In genomic region chr20:37353285-37353849, GRCh38 we compare ENCODE assay signal across 12 cellular contexts.
"Had no signal": no experiment of that assay in that cellular context is flagged by ENCODE, and none has a peak within 500 bp of the region (broad histone marks: within the 10 kb centered on the region; RNA-seq: fewer than 3 reads in every experiment).

No MANE protein-coding gene starts in this region.

- H3K36me3 ChIP-seq: gastrocnemius medialis had no signal

- H3K27me3 ChIP-seq: gastrocnemius medialis, stomach, upper lobe of left lung had no signal

- DNase-seq: activated CD4-positive, alpha-beta T cell treated with anti-CD3 and anti-CD28 coated beads for 36 hours; activated CD4-positive, alpha-beta T cell treated with anti-CD3 and anti-CD28 coated beads, Interleukin-2, amount 50 U/mL, for 48 hours; activated naive CD4-positive, alpha-beta T cell treated with anti-CD3 and anti-CD28 coated beads for 36 hours; gastrocnemius medialis; head of caudate nucleus; kidney; midbrain; nucleus accumbens; stomach had no signal

- H3K4me3 ChIP-seq: gastrocnemius medialis, stomach, upper lobe of left lung had no signal

- H3K27ac ChIP-seq: gastrocnemius medialis, upper lobe of left lung had no signal

- ATAC-seq: activated CD4-positive, alpha-beta T cell treated with anti-CD3 and anti-CD28 coated beads for 36 hours; activated T-helper 17 cell treated with anti-CD3 and anti-CD28 coated beads, Interleukin-2, amount 50 U/mL, for 72 hours; gastrocnemius medialis; left lobe of liver had no signal

- H3K9me3 ChIP-seq: gastrocnemius medialis, stomach, upper lobe of left lung had no signal
